In genomic region chr5:1946776-1947175, GRCh38 we compare ENCODE assay signal across 27 cellular contexts.
"Had no signal": no experiment of that assay in that cellular context is flagged by ENCODE, and none has a peak within 500 bp of the region (broad histone marks: within the 10 kb centered on the region; RNA-seq: fewer than 3 reads in every experiment).

No MANE protein-coding gene starts in this region.

- H3K36me3 Mint-ChIP-seq: activated naive CD4-positive, alpha-beta T cell treated with anti-CD3 and anti-CD28 coated beads, Interleukin-2, amount 50 U/mL, for 24 hours; stimulated activated effector memory CD8-positive, alpha-beta T cell treated with anti-CD3 and anti-CD28 coated beads, Interleukin-12 subunit alpha, Interleukin-12 subunit beta, amount 100 ng/mL, for 72 hours had no signal

- ATAC-seq: activated CD8-positive, alpha-beta T cell treated with anti-CD3 and anti-CD28 coated beads, Interleukin-2, amount 10 ng/mL, durations not matched to agents 7 days and 5 days; body of pancreas; esophagus mucosa; left lobe of liver; sciatic nerve; stimulated activated effector memory CD8-positive, alpha-beta T cell treated with anti-CD3 and anti-CD28 coated beads, Interleukin-12 subunit alpha, Interleukin-12 subunit beta, amount 100 ng/mL, for 72 hours had no signal

- H3K4me1 ChIP-seq: body of pancreas, gastrocnemius medialis, testis had no signal

- H3K9me3 Mint-ChIP-seq: activated naive CD4-positive, alpha-beta T cell treated with anti-CD3 and anti-CD28 coated beads, Interleukin-2, amount 50 U/mL, for 24 hours; nephron; stimulated activated effector memory CD8-positive, alpha-beta T cell treated with anti-CD3 and anti-CD28 coated beads, Interleukin-12 subunit alpha, Interleukin-12 subunit beta, amount 100 ng/mL, for 72 hours had no signal

- H3K4me1 Mint-ChIP-seq: activated naive CD4-positive, alpha-beta T cell treated with anti-CD3 and anti-CD28 coated beads, Interleukin-2, amount 50 U/mL, for 24 hours; stimulated activated effector memory CD8-positive, alpha-beta T cell treated with anti-CD3 and anti-CD28 coated beads, Interleukin-12 subunit alpha, Interleukin-12 subunit beta, amount 100 ng/mL, for 72 hours had no signal

- H3K27me3 ChIP-seq: body of pancreas, gastrocnemius medialis, testis, vagina had no signal

- H3K4me3 Mint-ChIP-seq: activated CD8-positive, alpha-beta T cell treated with anti-CD3 and anti-CD28 coated beads, Interleukin-2, amount 10 ng/mL, durations not matched to agents 7 days and 5 days; activated naive CD4-positive, alpha-beta T cell treated with anti-CD3 and anti-CD28 coated beads, Interleukin-2, amount 50 U/mL, for 24 hours; nephron; stimulated activated effector memory CD8-positive, alpha-beta T cell treated with anti-CD3 and anti-CD28 coated beads, Interleukin-12 subunit alpha, Interleukin-12 subunit beta, amount 100 ng/mL, for 72 hours had no signal

- H3K27ac ChIP-seq: body of pancreas, gastrocnemius medialis, testis, vagina had no signal

- H3K36me3 ChIP-seq: gastrocnemius medialis, vagina had no signal

- DNase-seq: activated CD4-positive, alpha-beta T cell treated with anti-CD3 and anti-CD28 coated beads for 1 hour; activated CD4-positive, alpha-beta T cell treated with anti-CD3 and anti-CD28 coated beads, Interleukin-2, amount 50 U/mL, for 1 hour; activated CD8-positive, alpha-beta T cell treated with anti-CD3 and anti-CD28 coated beads, Interleukin-2, amount 10 ng/mL, durations not matched to agents 7 days and 5 days; activated gamma-delta T cell treated with Interleukin-2 at 50 U/mL for 16 hours; activated T-cell treated with anti-CD3 and anti-CD28 coated beads, Interleukin-2, amount 50 U/mL, for 1 hour; anterior cingulate cortex; body of pancreas; central memory CD4-positive, alpha-beta T cell; dermis blood vessel endothelial cell; effector CD8-positive, alpha-beta T cell; kidney; mammary epithelial cell; midbrain; nucleus accumbens; small intestine; stimulated activated CD4-positive, alpha-beta T cell treated with anti-CD3 and anti-CD28 coated beads, Interleukin-2, amount 100 ng/mL, for 24 hours; T-helper 9 cell; testis; trophoblast cell had no signal

- H3K27ac Mint-ChIP-seq: activated CD8-positive, alpha-beta T cell treated with anti-CD3 and anti-CD28 coated beads, Interleukin-2, amount 10 ng/mL, durations not matched to agents 7 days and 5 days; activated naive CD4-positive, alpha-beta T cell treated with anti-CD3 and anti-CD28 coated beads, Interleukin-2, amount 50 U/mL, for 24 hours; nephron; stimulated activated effector memory CD8-positive, alpha-beta T cell treated with anti-CD3 and anti-CD28 coated beads, Interleukin-12 subunit alpha, Interleukin-12 subunit beta, amount 100 ng/mL, for 72 hours had no signal

- H3K4me3 ChIP-seq: body of pancreas, gastrocnemius medialis, testis, vagina had no signal

- H3K9me3 ChIP-seq: body of pancreas, gastrocnemius medialis, testis, vagina had no signal
